In the genomic region with DNA sequence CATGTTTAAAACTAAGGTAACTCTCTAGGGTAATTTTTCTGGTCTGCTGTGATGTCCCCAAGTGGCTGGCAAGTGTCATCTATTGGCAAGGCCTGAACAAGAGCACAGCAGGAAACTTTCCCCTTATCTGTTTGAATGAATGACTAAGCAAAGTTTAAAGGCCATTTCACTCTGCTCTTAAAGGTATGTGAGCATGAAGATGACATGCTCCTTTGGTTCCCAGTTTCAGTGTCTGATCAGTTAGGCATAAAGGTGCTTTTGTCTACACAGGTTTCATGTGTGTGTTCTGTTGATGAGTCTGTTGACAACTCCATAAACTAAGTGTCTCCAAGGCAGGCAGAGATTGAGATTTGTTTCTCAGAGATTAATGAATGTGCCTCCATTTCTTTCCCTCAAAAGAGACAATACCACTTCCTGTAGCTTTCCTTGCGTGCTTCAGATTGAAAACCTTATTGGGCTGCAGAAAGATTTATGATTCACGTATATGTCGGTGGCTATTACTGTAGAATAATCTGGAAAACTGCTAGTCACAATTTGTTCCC, we compare ENCODE assay signal across 10 cellular contexts.
DNase-seq lines count a peak whose midpoint lies in the region; ATAC-seq and TF ChIP-seq lines count a peak whose summit lies in the region.
"Had no signal": no experiment of that assay in that cellular context is flagged by ENCODE, and none has a peak within 500 bp of the region (broad histone marks: within the 10 kb centered on the region; RNA-seq: fewer than 3 reads in every experiment).

No MANE protein-coding gene starts in this region.

- H3K36me3 Mint-ChIP-seq in neural progenitor cell (peaks cover 3% of the 10 kb centered on the region), mesothelial cell of epicardium (no peaks in the 10 kb centered on the region)

- no peaks in the 10 kb centered on the region for H4K20me1 ChIP-seq in neural progenitor cell (ENCODE audit: low read depth)

- ATAC-seq in HG02981 (IDR thresholded peaks at IDR 0.05; ENCODE audit: unreplicated experiment) (peak; percentile 80), GM19328 (IDR thresholded peaks at IDR 0.05; ENCODE audit: unreplicated experiment) (no peak)
- ATAC-seq: gastroesophageal sphincter had no signal

- no peaks in the 10 kb centered on the region for H3K9me3 ChIP-seq in neural progenitor cell (ENCODE audit: low read depth)

- no peak overlapping the region for H3K9ac ChIP-seq in neural progenitor cell

- no peak overlapping the region for H3K4me3 ChIP-seq in neural progenitor cell
- H3K4me3 ChIP-seq: gastroesophageal sphincter had no signal

- no peaks in the 10 kb centered on the region for H3K9me3 Mint-ChIP-seq in neural progenitor cell
- peaks cover under 1% of the 10 kb centered on the region for H3K9me3 Mint-ChIP-seq in mesothelial cell of epicardium

- TF ChIP-seq CTCF in neural progenitor cell (IDR thresholded peaks at IDR 0.05) (no peak), mesothelial cell of epicardium (IDR thresholded peaks at IDR 0.05; ENCODE audit: unreplicated experiment) (no peak)

- H2AFZ ChIP-seq in neural progenitor cell (replicated peaks), result no peak overlapping the region

- H3K27ac Mint-ChIP-seq in neural progenitor cell, result no peak overlapping the region
- no peak overlapping the region for H3K27ac Mint-ChIP-seq in mesothelial cell of epicardium

- H3F3A ChIP-seq in neural progenitor cell (ENCODE audit: low read depth), result peaks cover 27% of the 10 kb centered on the region

- H3K4me1 ChIP-seq in neural progenitor cell, result peaks cover 24% of the 10 kb centered on the region
- H3K4me1 ChIP-seq: gastroesophageal sphincter had no signal

- no peaks in the 10 kb centered on the region for H3K27me3 Mint-ChIP-seq in neural progenitor cell (ENCODE audit: insufficient read depth, low read depth)
- peaks cover 8% of the 10 kb centered on the region for H3K27me3 Mint-ChIP-seq in mesothelial cell of epicardium (ENCODE audit: low read depth)

- DNase-seq in NCI-H510A treated with DMSO at 0.1 percent for 48 hours (lab: John Stamatoyannopoulos, UW), result peak; percentile 31
- no peak for DNase-seq in NCI-H510A (lab: John Stamatoyannopoulos, UW)
- peak; percentile 8 for DNase-seq in RKO (ENCODE audit: low spot score)
- peak; percentile 71 for DNase-seq in neural progenitor cell (ENCODE audit: low spot score)
- no peak for DNase-seq in cortex of kidney (lab: John Stamatoyannopoulos, UW)
- no peak for DNase-seq in mesothelial cell of epicardium (ENCODE audit: low spot score in 2 of 2, unreplicated experiment in 2 of 2)
- DNase-seq: activated effector memory CD4-positive, alpha-beta T cell treated with Interleukin-2 at 50 U/mL for 16 hours had no signal

- no peak overlapping the region for H3K27ac ChIP-seq in neural progenitor cell
- H3K27ac ChIP-seq: gastroesophageal sphincter had no signal

- H3K4me1 Mint-ChIP-seq in neural progenitor cell (peaks cover 10% of the 10 kb centered on the region), mesothelial cell of epicardium (no peaks in the 10 kb centered on the region)

- no peaks in the 10 kb centered on the region for H3K79me2 ChIP-seq in neural progenitor cell (ENCODE audit: low read depth)

- peak overlapping the region; percentile 25 for H3K4me2 ChIP-seq in neural progenitor cell

- no peaks in the 10 kb centered on the region for H3K27me3 ChIP-seq in neural progenitor cell
- H3K27me3 ChIP-seq: gastroesophageal sphincter had no signal

- H3K36me3 ChIP-seq in neural progenitor cell, result no peaks in the 10 kb centered on the region
- H3K36me3 ChIP-seq: gastroesophageal sphincter had no signal

- H3K4me3 Mint-ChIP-seq in neural progenitor cell, result no peak overlapping the region
- H3K4me3 Mint-ChIP-seq in mesothelial cell of epicardium, result no peak overlapping the region

Comparison
In these comparisons a context has a peak if more than half of its experiments do, and no peak if none do; other contexts are left out.
1. DNase-seq: peak in NCI-H510A treated with DMSO at 0.1 percent for 48 hours (single experiment), RKO (single experiment) and neural progenitor cell (single experiment); none in NCI-H510A (single experiment), cortex of kidney (single experiment) and mesothelial cell of epicardium (0 of 2).